Comparison of ENCODE assay signal across 18 cellular contexts in the genomic region with DNA sequence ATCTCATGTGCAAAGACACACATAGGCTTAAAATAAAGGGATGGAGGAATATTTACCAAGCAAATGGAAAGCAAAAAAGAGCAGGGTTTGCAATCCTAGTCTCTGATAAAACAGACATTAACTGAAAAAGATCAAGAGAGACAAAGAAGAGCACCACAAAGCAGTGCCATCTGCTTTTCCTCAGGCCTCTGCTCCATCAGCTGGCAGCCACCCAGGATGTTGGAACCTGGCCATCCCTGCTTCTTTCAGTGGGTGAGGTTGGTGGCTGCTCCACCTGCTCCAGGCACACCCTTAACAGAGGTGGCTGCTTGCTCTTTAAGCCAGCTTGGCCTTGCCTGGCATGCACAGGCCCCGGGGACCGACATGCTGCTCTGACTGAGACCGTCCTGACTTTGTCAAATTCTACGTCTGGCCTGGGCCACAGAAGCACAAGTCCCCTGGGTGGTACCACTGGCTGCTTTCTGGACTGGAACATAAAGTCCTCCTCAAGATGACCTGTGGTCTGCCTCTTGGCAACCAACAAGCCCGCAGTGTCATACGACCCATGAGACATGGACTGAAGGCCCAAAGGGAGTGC. TPM values are rescaled to one million over a fixed set of nuclear protein-coding genes. Genes with fewer than 3 reads are reported as not detected.
"Had no signal": no experiment of that assay in that cellular context is flagged by ENCODE, and none has a peak within 500 bp of the region (broad histone marks: within the 10 kb centered on the region; RNA-seq: fewer than 3 reads in every experiment).

No MANE protein-coding gene starts in this region.

RNA-seq across cellular contexts. Expression of gene POTEG, which starts 51.0 kb away (rescaled TPM):
- total RNA-seq: activated B cell treated with CpG ODN at 0.5 μM for 24 hours; activated CD4-positive, alpha-beta memory T cell treated with anti-CD3 and anti-CD28 coated beads for 36 hours; activated CD4-positive, alpha-beta T cell treated with anti-CD3 and anti-CD28 coated beads, Interleukin-2, amount 10 ng/mL, durations not matched to agents 24 days and 14 days; activated CD8-positive, alpha-beta memory T cell treated with anti-CD3 and anti-CD28 coated beads for 36 hours; activated CD8-positive, alpha-beta T cell treated with anti-CD3 and anti-CD28 coated beads for 36 hours; activated naive CD4-positive, alpha-beta T cell treated with anti-CD3 and anti-CD28 coated beads for 36 hours; activated naive CD4-positive, alpha-beta T cell treated with anti-CD3 and anti-CD28 coated beads, Interleukin-2, amount 50 U/mL, for 72 hours; activated naive CD8-positive, alpha-beta T cell treated with anti-CD3 and anti-CD28 coated beads for 36 hours; activated T-cell treated with anti-CD3 and anti-CD28 coated beads, Interleukin-2, amount 50 U/mL, for 4 hours; activated T-cell treated with anti-CD3 and anti-CD28 coated beads, Interleukin-2, amount 50 U/mL, for 72 hours; activated T-helper 1 cell treated with anti-CD3 and anti-CD28 coated beads, Interleukin-12 subunit alpha, Interleukin-12 subunit beta, Interleukin-2, Interleukin-4 antibody, amounts not matched to agents 30 ng/mL and 10 ng/mL and 1 ng/mL, durations not matched to agents 14 hours and 24 hours and 36 hours; activated T-helper 17 cell treated with anti-CD3 and anti-CD28 coated beads, Interleukin-2, amount 50 U/mL, for 72 hours; adrenal gland; aorta; astrocyte; body of pancreas; breast epithelium; cardiac septum had no signal
- polyA plus RNA-seq: adrenal gland, aorta had no signal
